ENCODE assay signal across 9 cellular contexts in the genomic region with DNA sequence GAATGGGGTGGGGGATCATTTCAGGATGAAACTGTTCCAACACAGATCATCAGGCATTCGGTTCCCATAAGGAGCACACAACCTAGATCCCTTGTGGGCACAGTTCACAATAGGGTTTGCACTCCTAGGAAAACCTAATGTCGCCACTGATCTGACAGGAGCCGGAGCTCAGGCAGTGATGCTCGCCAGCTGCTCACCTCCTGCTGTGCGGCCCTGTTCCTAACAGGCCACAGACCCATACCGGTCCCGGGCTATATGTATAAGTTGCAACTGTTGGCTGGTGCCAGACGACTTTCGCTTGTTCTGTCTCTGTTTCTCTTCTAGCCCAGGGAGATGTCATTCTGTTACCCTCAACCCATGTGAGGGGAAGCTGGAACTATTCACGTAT.
A peak's percentile ranks its signal among the peaks of the same experiment; 100 is the strongest.
DNase-seq lines count a peak whose midpoint lies in the region; ATAC-seq and TF ChIP-seq lines count a peak whose summit lies in the region.
"Had no signal": no experiment of that assay in that cellular context is flagged by ENCODE, and none has a peak within 500 bp of the region (broad histone marks: within the 10 kb centered on the region; RNA-seq: fewer than 3 reads in every experiment).

No MANE protein-coding gene starts in this region.

- H3K4me3 Mint-ChIP-seq in activated T-cell treated with anti-CD3 and anti-CD28 coated beads, Interleukin-2, amount 50 U/mL, for 72 hours: no peak overlapping the region

- no peak for DNase-seq in activated T-cell treated with anti-CD3 and anti-CD28 coated beads, Interleukin-2, amount 50 U/mL, for 72 hours
- DNase-seq in activated T-cell treated with anti-CD3 and anti-CD28 coated beads, Interleukin-2, amount 50 U/mL, for 1 hour: no peak
- peak; percentile 50 for DNase-seq in NCI-H2107 (lab: John Stamatoyannopoulos, UW)
- no peak for DNase-seq in left ventricle myocardium inferior
- no peak for DNase-seq in transverse colon
- no peak for DNase-seq in GM19240 (ENCODE audit: insufficient read length, low spot score)
- DNase-seq in substantia nigra (lab: John Stamatoyannopoulos, UW): no peak

- H3K27ac ChIP-seq in left ventricle myocardium inferior (replicated peaks): peak overlapping the region; percentile 34
- peak overlapping the region in 3 of 4 donors; percentile 23 to 42 (median 30) for H3K27ac ChIP-seq in transverse colon
- H3K27ac ChIP-seq in substantia nigra (ENCODE audit: low read depth, low read length, poor library complexity, severe bottlenecking): no peak overlapping the region
- H3K27ac ChIP-seq: epithelial cell of prostate had no signal

- intact Hi-C loops in left ventricle myocardium inferior (cut with micrococcal nuclease) (no loop called here), transverse colon (cut with DNase I; ENCODE audit: low total_unique reads) (no loop called here)

- in situ Hi-C loops in transverse colon (cut with MboI; ENCODE audit: low pct_ligation_motif_present in 1 of 4, low pct_unique_long_range_greater_than_20kb in 1 of 4, low sequenced_read_pairs in 3 of 4): loop anchor here in 3 of 4 donors (25.0 kb wide), 1 partner anchor 288 kb away; no protein-coding TSS in a partner anchor

- H3K36me3 ChIP-seq in left ventricle myocardium inferior (no peaks in the 10 kb centered on the region), transverse colon (no peaks in the 10 kb centered on the region)

- no peak for TF ChIP-seq POLR2A in transverse colon (IDR thresholded peaks at IDR 0.05)

- ATAC-seq in activated T-cell treated with anti-CD3 and anti-CD28 coated beads, Interleukin-2, amount 50 U/mL, for 72 hours (replicated peaks in 1 of 2): no peak
- no peak for ATAC-seq in SK-N-SH treated with all-trans-retinoic acid at 6 μM for 48 hours

- H3K4me1 ChIP-seq in left ventricle myocardium inferior (peaks cover 20% of the 10 kb centered on the region), transverse colon (peaks cover 0 to 10% (median 3%) of the 10 kb centered on the region in 4 donors)

- no peaks in the 10 kb centered on the region for H3K27me3 Mint-ChIP-seq in activated T-cell treated with anti-CD3 and anti-CD28 coated beads, Interleukin-2, amount 50 U/mL, for 72 hours (ENCODE audit: low read depth)

- TF ChIP-seq EP300 in transverse colon (IDR thresholded peaks at IDR 0.05; ENCODE audit: low read depth): no peak

- 41 to 66% methylated on average over 3 to 10 of the region's 10 CpGs for WGBS in transverse colon (ENCODE audit: low coverage in 1 of 2), 2 donors

- H3K9me3 ChIP-seq in left ventricle myocardium inferior (replicated peaks) (no peaks in the 10 kb centered on the region), transverse colon (no peaks in the 10 kb centered on the region)

- H3K27ac Mint-ChIP-seq in activated T-cell treated with anti-CD3 and anti-CD28 coated beads, Interleukin-2, amount 50 U/mL, for 72 hours: peak overlapping the region; percentile 49

- H3K4me3 ChIP-seq in left ventricle myocardium inferior (no peak overlapping the region), transverse colon (no peak overlapping the region)

- TF ChIP-seq CTCF in left ventricle myocardium inferior (IDR thresholded peaks at IDR 0.05; ENCODE audit: borderline replicate concordance): no peak
- no peak for TF ChIP-seq CTCF in transverse colon (IDR thresholded peaks at IDR 0.05)

- no peaks in the 10 kb centered on the region for H3K27me3 ChIP-seq in left ventricle myocardium inferior (ENCODE audit: low read depth)
- no peaks in the 10 kb centered on the region for H3K27me3 ChIP-seq in transverse colon

- no peaks in the 10 kb centered on the region for H3K9me3 Mint-ChIP-seq in activated T-cell treated with anti-CD3 and anti-CD28 coated beads, Interleukin-2, amount 50 U/mL, for 72 hours

- H3K4me1 Mint-ChIP-seq in activated T-cell treated with anti-CD3 and anti-CD28 coated beads, Interleukin-2, amount 50 U/mL, for 72 hours (ENCODE audit: low read depth): peaks cover 69% of the 10 kb centered on the region

- H3K36me3 Mint-ChIP-seq in activated T-cell treated with anti-CD3 and anti-CD28 coated beads, Interleukin-2, amount 50 U/mL, for 72 hours (ENCODE audit: insufficient read depth in 2 of 2): peaks cover 6 to 12% of the 10 kb centered on the region in 2 donors

TF ChIP-seq in SK-N-SH treated with all-trans-retinoic acid at 6 μM for 48 hours, 23 proteins besides CTCF, POLR2A, EP300 and RAD21 (continues in another document):
- TF ChIP-seq POU6F1 (CRISPR knock-in tag; IDR thresholded peaks at IDR 0.05; ENCODE audit: borderline replicate concordance, low read depth) (no peak), PATZ1 (CRISPR knock-in tag; IDR thresholded peaks at IDR 0.05; ENCODE audit: borderline replicate concordance) (no peak), TCF4 (CRISPR knock-in tag; IDR thresholded peaks at IDR 0.05; ENCODE audit: borderline replicate concordance) (no peak), ZC3H10 (CRISPR knock-in tag; IDR thresholded peaks at IDR 0.05) (no peak), CREB5 (CRISPR knock-in tag; IDR thresholded peaks at IDR 0.05; ENCODE audit: low read depth) (no peak), ARNTL (CRISPR knock-in tag; IDR thresholded peaks at IDR 0.05; ENCODE audit: borderline replicate concordance, low read depth) (no peak), TOX (CRISPR knock-in tag; IDR thresholded peaks at IDR 0.05; ENCODE audit: borderline replicate concordance) (no peak), TSHZ2 (CRISPR knock-in tag; IDR thresholded peaks at IDR 0.05) (no peak), SNAI2 (CRISPR knock-in tag; IDR thresholded peaks at IDR 0.05) (no peak), ZNF70 (CRISPR knock-in tag; IDR thresholded peaks at IDR 0.05) (no peak), RARB (CRISPR knock-in tag; IDR thresholded peaks at IDR 0.05) (no peak), BACH2 (CRISPR knock-in tag; IDR thresholded peaks at IDR 0.05; ENCODE audit: borderline replicate concordance) (no peak), PPARA (CRISPR knock-in tag; IDR thresholded peaks at IDR 0.05; ENCODE audit: borderline replicate concordance) (no peak), ZFP30 (CRISPR knock-in tag; IDR thresholded peaks at IDR 0.05) (no peak)
